Comparison of ENCODE assay signal across 22 cellular contexts in the genomic region with DNA sequence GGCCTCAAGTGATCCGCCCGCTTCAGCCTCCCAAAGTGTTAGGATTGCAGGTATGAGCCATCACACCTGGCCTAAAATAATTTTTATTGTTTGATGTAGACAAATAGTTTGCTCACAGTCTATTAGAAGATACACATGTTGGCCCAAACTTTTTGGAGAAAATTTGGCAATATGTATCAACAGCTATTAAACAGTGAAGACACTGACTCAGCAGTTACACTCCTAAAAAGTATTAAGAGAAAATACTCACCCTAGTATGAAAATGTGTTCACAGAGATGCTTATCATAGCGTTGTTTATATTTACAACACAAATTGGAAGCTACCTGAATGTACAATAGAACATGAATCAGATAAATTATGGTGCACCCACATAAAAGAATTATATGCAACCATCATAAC.
"Had no signal": no experiment of that assay in that cellular context is flagged by ENCODE, and none has a peak within 500 bp of the region (broad histone marks: within the 10 kb centered on the region; RNA-seq: fewer than 3 reads in every experiment).

No MANE protein-coding gene starts in this region.

- H3K27ac ChIP-seq: parathyroid adenoma had no signal

- H3K27me3 Mint-ChIP-seq: activated naive CD8-positive, alpha-beta T cell; activated T-helper 17 cell treated with anti-CD3 and anti-CD28 coated beads, Interleukin-2, amount 50 U/mL, for 72 hours; dendritic cell treated with granulocyte-macrophage colony-stimulating factor and Interleukin-4, amounts not matched to agents 40 ng/mL and 50 ng/mL, for 4 days; stimulated activated memory B cell treated with anti-CD40 and anti-IgM and Interleukin-4, amounts not matched to agents 10 μg/mL and 1 μg/mL and 100 μg/mL, for 72 hours had no signal

- H3K4me3 Mint-ChIP-seq: activated naive CD8-positive, alpha-beta T cell; activated T-helper 17 cell treated with anti-CD3 and anti-CD28 coated beads, Interleukin-2, amount 50 U/mL, for 72 hours; dendritic cell treated with granulocyte-macrophage colony-stimulating factor and Interleukin-4, amounts not matched to agents 40 ng/mL and 50 ng/mL, for 4 days; nephron progenitor cell; stimulated activated memory B cell treated with anti-CD40 and anti-IgM and Interleukin-4, amounts not matched to agents 10 μg/mL and 1 μg/mL and 100 μg/mL, for 72 hours; WTC11 had no signal

- H3K9me3 ChIP-seq: vagina had no signal

- H3K27me3 ChIP-seq: body of pancreas, heart left ventricle, stomach, vagina had no signal

- H3K27ac Mint-ChIP-seq: activated naive CD8-positive, alpha-beta T cell; activated T-helper 17 cell treated with anti-CD3 and anti-CD28 coated beads, Interleukin-2, amount 50 U/mL, for 72 hours; dendritic cell treated with granulocyte-macrophage colony-stimulating factor and Interleukin-4, amounts not matched to agents 40 ng/mL and 50 ng/mL, for 4 days; nephron progenitor cell; stimulated activated memory B cell treated with anti-CD40 and anti-IgM and Interleukin-4, amounts not matched to agents 10 μg/mL and 1 μg/mL and 100 μg/mL, for 72 hours; WTC11 had no signal

- H3K4me1 ChIP-seq: body of pancreas, parathyroid adenoma had no signal

- H3K79me2 ChIP-seq: parathyroid adenoma had no signal

- H3K4me3 ChIP-seq: body of pancreas, heart left ventricle, mucosa of descending colon, stomach, vagina had no signal

- ATAC-seq: activated T-helper 17 cell treated with anti-CD3 and anti-CD28 coated beads, Interleukin-2, amount 50 U/mL, for 72 hours; body of pancreas; heart left ventricle; left colon; mucosa of descending colon; right cardiac atrium; stimulated activated memory B cell treated with anti-CD40 and anti-IgM and Interleukin-4, amounts not matched to agents 10 μg/mL and 1 μg/mL and 100 μg/mL, for 72 hours; WTC11 had no signal

- DNase-seq: activated T-cell treated with anti-CD3 and anti-CD28 coated beads, Interleukin-2, amount 50 U/mL, for 1 hour; body of pancreas; effector CD4-positive, alpha-beta T cell; heart left ventricle; islet precursor cell; left colon; mesendoderm; mucosa of descending colon; nephron progenitor cell; right cardiac atrium; small intestine; stimulated activated CD4-positive, alpha-beta T cell treated with anti-CD3 and anti-CD28 coated beads, Interleukin-2, amount 100 ng/mL, for 24 hours; stomach; T-helper 1 cell; trophoblast cell had no signal

- H3K4me1 Mint-ChIP-seq: stimulated activated memory B cell treated with anti-CD40 and anti-IgM and Interleukin-4, amounts not matched to agents 10 μg/mL and 1 μg/mL and 100 μg/mL, for 72 hours; WTC11 had no signal

- H3K9me3 Mint-ChIP-seq: activated T-helper 17 cell treated with anti-CD3 and anti-CD28 coated beads, Interleukin-2, amount 50 U/mL, for 72 hours had no signal

- H3K36me3 ChIP-seq: heart left ventricle, stomach, vagina had no signal

- H2AFZ ChIP-seq: parathyroid adenoma had no signal
